ENCODE assay signal across 8 cellular contexts in the genomic region with DNA sequence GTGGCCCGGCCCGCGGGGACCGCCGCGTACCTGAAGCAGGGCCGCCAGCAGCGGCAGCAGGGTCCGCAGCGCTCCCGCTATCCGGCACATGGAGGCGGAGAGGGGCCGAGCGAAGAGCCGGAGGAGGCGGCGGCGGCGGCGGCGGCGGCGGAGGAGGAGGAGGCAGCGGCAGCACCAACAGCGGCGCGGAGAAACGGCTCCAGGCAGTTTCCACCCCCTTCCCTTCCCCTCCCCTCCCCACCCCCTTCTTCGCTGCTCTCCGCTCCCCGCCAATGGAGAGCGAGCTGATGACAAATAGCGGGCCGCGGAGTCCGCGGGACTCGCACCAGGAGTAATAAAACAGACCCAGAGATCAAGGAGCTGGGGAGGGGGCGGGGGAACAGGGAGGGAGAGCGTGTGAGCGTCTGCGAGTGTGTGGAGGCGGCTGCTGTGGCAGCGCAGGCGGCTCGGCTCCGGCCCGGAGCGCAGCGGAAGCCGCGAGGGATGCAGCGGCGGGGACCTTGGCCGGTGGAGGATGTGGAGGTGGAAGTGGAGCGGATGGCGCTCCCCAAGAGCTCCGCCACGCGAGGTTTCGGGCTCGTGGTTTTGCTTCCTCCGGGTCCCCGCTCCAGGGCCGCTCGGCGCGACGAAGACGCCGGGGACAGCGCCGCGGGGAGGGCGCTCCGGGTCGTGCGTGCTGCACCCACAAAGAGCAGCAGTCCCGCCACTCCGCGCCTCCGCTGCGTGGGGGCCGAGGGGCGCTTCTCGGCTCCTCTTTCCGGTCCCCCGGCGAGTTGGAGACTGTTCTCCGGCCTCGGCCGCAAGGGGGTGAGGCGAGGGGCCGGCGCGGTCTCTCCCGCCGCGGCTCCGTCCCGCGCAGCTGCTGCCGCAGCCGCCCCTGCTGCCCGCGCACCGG. TPM values are rescaled to one million over a fixed set of nuclear protein-coding genes. Genes with fewer than 3 reads are reported as not detected.
DNase-seq lines count a peak whose midpoint lies in the region; TF ChIP-seq lines count a peak whose summit lies in the region.

A gene (minus strand): TSS at position 198 of the 895 bp plus-strand sequence. CDS start 108 bp downstream, at position 90.

- H3K4me3 ChIP-seq in left ventricle myocardium inferior: peak within 1 kb of the TSS; percentile 84

- peaks cover 35% of the 10 kb centered on the region for H3K4me1 ChIP-seq in left ventricle myocardium inferior

- peaks cover 58% of the 10 kb centered on the region for H3K27me3 ChIP-seq in left ventricle myocardium inferior (ENCODE audit: low read depth)

- no peaks in the 10 kb centered on the region for H3K9me3 ChIP-seq in left ventricle myocardium inferior (replicated peaks)

- TF ChIP-seq CTCF in left ventricle myocardium inferior (IDR thresholded peaks at IDR 0.05; ENCODE audit: borderline replicate concordance): peak; percentile 33

- intact Hi-C loops in left ventricle myocardium inferior (cut with micrococcal nuclease): no loop called here

- H3K27ac ChIP-seq in angular gyrus (ENCODE audit: low read depth, low read length): peak within 1 kb of the TSS; percentile 90
- H3K27ac ChIP-seq in left ventricle myocardium inferior (replicated peaks): peak within 1 kb of the TSS; percentile 94

- DNase-seq in CD1c-positive myeloid dendritic cell (ENCODE audit: extremely low spot score) (peak; percentile 56), HCEC 1CT (peak; percentile 64), NCI-H510A (lab: John Stamatoyannopoulos, UW) (peak; percentile 98), left ventricle myocardium inferior (peak; percentile 70), pons (ENCODE audit: low spot score) (peak; percentile 85), OCI-M1 (lab: John Stamatoyannopoulos, UW) (no peak)
- DNase-seq in stimulated activated CD4-positive, alpha-beta T cell treated with anti-CD3 and anti-CD28 coated beads, Interleukin-4, amount 100 ng/mL, for 1 hour: no peak

- H3K36me3 ChIP-seq in left ventricle myocardium inferior: no peaks in the 10 kb centered on the region

RNA-seq across cellular contexts. Expression of the gene that starts here (rescaled TPM):
- total RNA-seq in left ventricle myocardium inferior: 370 TPM

Comparison
In these comparisons a context has a peak if more than half of its experiments do, and no peak if none do; other contexts are left out.
1. DNase-seq: peak in CD1c-positive myeloid dendritic cell (single experiment), HCEC 1CT (single experiment), NCI-H510A (single experiment), left ventricle myocardium inferior (single experiment) and pons (single experiment); none in stimulated activated CD4-positive, alpha-beta T cell treated with anti-CD3 and anti-CD28 coated beads, Interleukin-4, amount 100 ng/mL, for 1 hour (single experiment) and OCI-M1 (single experiment).